24 cellular contexts compared by ENCODE assay signal in the genomic region with DNA sequence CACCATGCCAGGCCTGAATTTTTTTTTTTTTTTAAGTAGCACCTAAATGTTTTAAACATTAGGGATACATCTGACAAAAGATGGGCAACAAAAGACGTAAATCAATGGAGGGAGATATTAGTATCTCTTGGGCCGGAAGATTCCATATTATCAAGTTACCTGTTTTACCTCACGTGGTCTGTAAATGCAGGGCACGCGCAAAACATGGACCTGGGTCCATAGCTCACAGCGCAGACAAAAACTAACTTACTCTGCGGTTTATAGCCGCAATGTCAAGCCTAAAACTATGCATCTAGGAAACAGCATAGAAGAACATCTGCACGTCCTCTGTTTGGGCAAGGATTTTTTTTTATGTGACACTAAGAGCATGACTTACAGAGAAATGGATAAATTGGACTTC. TPM values are rescaled to one million over a fixed set of nuclear protein-coding genes. Genes with fewer than 3 reads are reported as not detected.
"Had no signal": no experiment of that assay in that cellular context is flagged by ENCODE, and none has a peak within 500 bp of the region (broad histone marks: within the 10 kb centered on the region; RNA-seq: fewer than 3 reads in every experiment).

No MANE protein-coding gene starts in this region.

- H3K27ac ChIP-seq: brain microvascular endothelial cell, cardiac muscle cell, Peyer's patch, RWPE1, SJCRH30 had no signal

- H3K27ac Mint-ChIP-seq: activated CD8-positive, alpha-beta T cell treated with anti-CD3 and anti-CD28 coated beads for 36 hours; activated naive CD4-positive, alpha-beta T cell treated with anti-CD3 and anti-CD28 coated beads, Interleukin-2, amount 10 ng/mL, durations not matched to agents 7 days and 5 days; activated naive CD8-positive, alpha-beta T cell treated with anti-CD3 and anti-CD28 coated beads for 36 hours; activated T-cell treated with anti-CD3 and anti-CD28 coated beads, Interleukin-2, amount 50 U/mL, for 72 hours; activated T-helper 2 cell treated with anti-CD3 and anti-CD28 coated beads, Interferon-gamma antibody, Interleukin-2, Interleukin-4, amounts not matched to agents 10 μg/mL and 5 μg/mL and 100 μg/mL, durations not matched to agents 14 hours and 24 hours and 36 hours; T-helper 1 cell treated with Interleukin-12 subunit alpha and Interleukin-12 subunit beta and Interleukin-4 antibody, amounts not matched to agents 30 μg/mL and 1 μg/mL, for 36 hours had no signal

- H3K4me1 Mint-ChIP-seq: activated naive CD8-positive, alpha-beta T cell treated with anti-CD3 and anti-CD28 coated beads for 36 hours had no signal

- H3K4me1 ChIP-seq: Peyer's patch, SJCRH30 had no signal

- H3K4me3 ChIP-seq: cardiac muscle cell, K562, Peyer's patch, SJCRH30 had no signal

- H3K27me3 ChIP-seq: cardiac muscle cell, Peyer's patch, SJCRH30 had no signal

- ATAC-seq: activated CD4-positive, CD25-positive, alpha-beta regulatory T cell treated with anti-CD3 and anti-CD28 coated beads, Interleukin-2, amount 50 U/mL, for 24 hours; activated CD8-positive, alpha-beta T cell treated with anti-CD3 and anti-CD28 coated beads for 36 hours; activated T-cell treated with anti-CD3 and anti-CD28 coated beads, Interleukin-2, amount 50 U/mL, for 72 hours; SK-N-SH treated with all-trans-retinoic acid at 6 μM for 48 hours had no signal

- H3K4me3 Mint-ChIP-seq: activated CD8-positive, alpha-beta T cell treated with anti-CD3 and anti-CD28 coated beads for 36 hours; activated naive CD4-positive, alpha-beta T cell treated with anti-CD3 and anti-CD28 coated beads, Interleukin-2, amount 10 ng/mL, durations not matched to agents 7 days and 5 days; activated naive CD8-positive, alpha-beta T cell treated with anti-CD3 and anti-CD28 coated beads for 36 hours; activated T-cell treated with anti-CD3 and anti-CD28 coated beads, Interleukin-2, amount 50 U/mL, for 72 hours; T-helper 1 cell treated with Interleukin-12 subunit alpha and Interleukin-12 subunit beta and Interleukin-4 antibody, amounts not matched to agents 30 μg/mL and 1 μg/mL, for 36 hours had no signal

- H3K9me3 ChIP-seq: Peyer's patch, SJCRH30 had no signal

- H3K36me3 Mint-ChIP-seq: activated naive CD4-positive, alpha-beta T cell treated with anti-CD3 and anti-CD28 coated beads, Interleukin-2, amount 10 ng/mL, durations not matched to agents 7 days and 5 days; activated naive CD8-positive, alpha-beta T cell treated with anti-CD3 and anti-CD28 coated beads for 36 hours had no signal

- H3K36me3 ChIP-seq: brain microvascular endothelial cell, cardiac muscle cell, Peyer's patch, SJCRH30 had no signal

- DNase-seq: activated CD4-positive, alpha-beta T cell treated with anti-CD3 and anti-CD28 coated beads for 4 hours; activated CD8-positive, alpha-beta memory T cell treated with anti-CD3 and anti-CD28 coated beads, Interleukin-2, amount 50 U/mL, for 4 hours; activated CD8-positive, alpha-beta T cell treated with anti-CD3 and anti-CD28 coated beads for 36 hours; activated gamma-delta T cell treated with Interleukin-2 at 50 U/mL for 16 hours; activated naive CD4-positive, alpha-beta T cell treated with anti-CD3 and anti-CD28 coated beads, Interleukin-2, amount 10 ng/mL, durations not matched to agents 7 days and 5 days; activated naive CD8-positive, alpha-beta T cell treated with anti-CD3 and anti-CD28 coated beads for 36 hours; activated T-cell treated with anti-CD3 and anti-CD28 coated beads, Interleukin-2, amount 50 U/mL, for 72 hours; brain microvascular endothelial cell; Kasumi-1; NCI-H1092; NCI-H1694; NCI-H2029; NCI-H69; Peyer's patch; Right ventricle myocardium superior; SJCRH30; SW 1271 had no signal

- H3K9me3 Mint-ChIP-seq: activated CD8-positive, alpha-beta T cell treated with anti-CD3 and anti-CD28 coated beads for 36 hours; activated naive CD4-positive, alpha-beta T cell treated with anti-CD3 and anti-CD28 coated beads, Interleukin-2, amount 10 ng/mL, durations not matched to agents 7 days and 5 days; activated naive CD8-positive, alpha-beta T cell treated with anti-CD3 and anti-CD28 coated beads for 36 hours; activated T-cell treated with anti-CD3 and anti-CD28 coated beads, Interleukin-2, amount 50 U/mL, for 72 hours; activated T-helper 2 cell treated with anti-CD3 and anti-CD28 coated beads, Interferon-gamma antibody, Interleukin-2, Interleukin-4, amounts not matched to agents 10 μg/mL and 5 μg/mL and 100 μg/mL, durations not matched to agents 14 hours and 24 hours and 36 hours; T-helper 1 cell treated with Interleukin-12 subunit alpha and Interleukin-12 subunit beta and Interleukin-4 antibody, amounts not matched to agents 30 μg/mL and 1 μg/mL, for 36 hours had no signal

RNA-seq across cellular contexts. Expression of a gene that starts 31.5 kb away (rescaled TPM):
- total RNA-seq: SJCRH30 had no signal

RNA-seq across cellular contexts. Expression of a gene that starts 49.2 kb away (rescaled TPM):
- total RNA-seq: cardiac muscle cell, Right ventricle myocardium superior, SJCRH30 had no signal

RNA-seq across cellular contexts. Expression of a gene that starts 53.8 kb away (rescaled TPM):
- total RNA-seq: activated T-helper 2 cell treated with anti-CD3 and anti-CD28 coated beads, Interferon-gamma antibody, Interleukin-2, Interleukin-4, amounts not matched to agents 10 μg/mL and 5 μg/mL and 100 μg/mL, durations not matched to agents 14 hours and 24 hours and 36 hours; Peyer's patch had no signal
